ENCODE assay signal across 16 cellular contexts in the genomic region with DNA sequence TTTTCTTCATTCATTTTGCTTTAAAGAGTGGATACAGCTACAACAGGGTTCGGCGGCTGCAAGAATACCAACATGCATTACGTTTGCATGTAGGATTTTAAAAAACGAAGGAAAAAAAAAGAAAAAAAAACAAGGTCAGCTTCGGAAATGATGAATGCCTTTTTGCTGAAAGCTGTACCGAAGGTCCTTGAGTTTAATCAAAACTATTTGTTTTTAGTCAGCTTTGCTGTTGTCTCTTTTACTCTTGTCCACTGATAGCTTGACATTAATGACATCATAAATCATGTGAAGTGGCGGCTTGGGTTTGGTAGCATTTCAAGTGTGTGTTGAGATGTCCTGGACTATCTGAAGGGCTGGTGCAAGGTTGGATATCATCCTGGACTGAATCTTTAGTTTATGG.
DNase-seq lines count a peak whose midpoint lies in the region; ATAC-seq and TF ChIP-seq lines count a peak whose summit lies in the region.
"Had no signal": no experiment of that assay in that cellular context is flagged by ENCODE, and none has a peak within 500 bp of the region (broad histone marks: within the 10 kb centered on the region; RNA-seq: fewer than 3 reads in every experiment).

No MANE protein-coding gene starts in this region.

- no peak overlapping the region for H3K4me2 ChIP-seq in HCT116 (ENCODE audit: low read length)

- H3K4me1 Mint-ChIP-seq in CD4-positive, alpha-beta memory T cell = no peaks in the 10 kb centered on the region
- H3K4me1 Mint-ChIP-seq: naive B cell had no signal

- no peaks in the 10 kb centered on the region for H3K27me3 ChIP-seq in HCT116 (ENCODE audit: insufficient read depth, low read length)
- H3K27me3 ChIP-seq in psoas muscle (ENCODE audit: insufficient read depth in 3 of 3, low read length in 2 of 3) = no peaks in the 10 kb centered on the region
- H3K27me3 ChIP-seq in tibial artery = no peaks in the 10 kb centered on the region
- no peaks in the 10 kb centered on the region for H3K27me3 ChIP-seq in CD4-positive, alpha-beta memory T cell (ENCODE audit: insufficient read depth, low read length)
- H3K27me3 ChIP-seq: testis had no signal

- H3K4me3 ChIP-seq in HCT116 (replicated peaks in 1 of 2; ENCODE audit: low read depth in 1 of 2, low read length in 2 of 2) (no peak overlapping the region), fibroblast of the aortic adventitia (ENCODE audit: low read depth, low read length) (no peak overlapping the region), psoas muscle (no peak overlapping the region), tibial artery (no peak overlapping the region)
- no peak overlapping the region for H3K4me3 ChIP-seq in CD4-positive, alpha-beta memory T cell (ENCODE audit: low read length in 2 of 2)
- H3K4me3 ChIP-seq: testis had no signal

- intact Hi-C loops in HCT116 (cut with micrococcal nuclease) = no loop called here
- intact Hi-C loops in psoas muscle (cut with DNase I) = no loop called here
- intact Hi-C loops in tibial artery (cut with DNase I; ENCODE audit: low total_unique reads) = no loop called here
- intact Hi-C loops in CD4-positive, alpha-beta memory T cell (cut with micrococcal nuclease) = no loop called here

- no peak overlapping the region for H3K4me3 Mint-ChIP-seq in CD4-positive, alpha-beta memory T cell
- H3K4me3 Mint-ChIP-seq: naive B cell had no signal

- TF ChIP-seq POLR2A in HCT116 (IDR thresholded peaks at IDR 0.05; ENCODE audit: borderline replicate concordance, extremely low read depth, insufficient read depth, insufficient read length) = no peak

- RAD21 ChIA-PET in HCT116 (lab: Charles Lee; ENCODE audit: low non-redundant PET in 1 of 2, low total read pairs in 2 of 2, uncharacterized antibody in 2 of 2, unreplicated experiment in 2 of 2) = no interaction called here

- H3K9me2 ChIP-seq in HCT116 (ENCODE audit: insufficient read depth) = no peaks in the 10 kb centered on the region

- H3K79me2 ChIP-seq in HCT116 (ENCODE audit: insufficient read depth, low read length) = no peaks in the 10 kb centered on the region

- TF ChIP-seq CTCF in HCT116 (IDR thresholded peaks at IDR 0.05 in 2 of 3, conservative IDR thresholded peaks at IDR 0.05 in 1 of 3; ENCODE audit: borderline replicate concordance in 1 of 3, insufficient read depth in 1 of 3, low read depth in 2 of 3, low read length in 2 of 3) (no peak), fibroblast of the aortic adventitia (IDR thresholded peaks at IDR 0.05; ENCODE audit: insufficient read depth, low read length) (no peak), psoas muscle (IDR thresholded peaks at IDR 0.05) (no peak), tibial artery (IDR thresholded peaks at IDR 0.05) (no peak)

- DNase-seq in A172 (ENCODE audit: low spot score) (peak; percentile 44), HCT116 (ENCODE audit: low read depth, low spot score) (no peak), NCI-H748 treated with DMSO at 0.1 percent for 48 hours (lab: John Stamatoyannopoulos, UW) (peak; percentile 80), fibroblast of the aortic adventitia (ENCODE audit: low read depth) (peak; percentile 7), psoas muscle (no peak), NCI-H2171 treated with DMSO at 0.1 percent for 48 hours (lab: John Stamatoyannopoulos, UW) (no peak), tibial artery (no peak)
- no peak for DNase-seq in CD4-positive, alpha-beta memory T cell
- DNase-seq: ACHN; activated CD4-positive, CD25-positive, alpha-beta regulatory T cell; activated gamma-delta T cell treated with Interleukin-2 at 50 U/mL for 16 hours; naive B cell; NCI-H226; stimulated activated CD4-positive, alpha-beta T cell treated with anti-CD3 and anti-CD28 coated beads, Interleukin-1b, Interleukin-23, amount 100 ng/mL, for 48 hours; T-helper 1 cell; testis had no signal

- CTCF ChIA-PET in HCT116 (lab: Charles Lee) = interaction anchor here (0.5 kb wide), 1 partner anchor 1380 kb away, joined by 5 read pairs; no protein-coding TSS in a partner anchor
- CTCF ChIA-PET in CD4-positive, alpha-beta memory T cell (lab: Charles Lee; ENCODE audit: partially characterized antibody) = no interaction called here

- 43 to 52% (median 51%) methylated on average over 7 of the region's 7 CpGs for WGBS in psoas muscle, 3 donors

- H3K9ac ChIP-seq in HCT116 (ENCODE audit: low read length) = no peak overlapping the region

- no TSS peak for BruUV-seq in HCT116 (replicated peaks; lab: Mats Ljungman, UMichigan)

- H3K9me3 Mint-ChIP-seq in CD4-positive, alpha-beta memory T cell = peaks cover 0 to 6% (median 2%) of the 10 kb centered on the region in 8 donors

- POLR2A ChIA-PET in HCT116 (lab: Charles Lee) = no interaction called here
- POLR2A ChIA-PET in CD4-positive, alpha-beta memory T cell (lab: Charles Lee; ENCODE audit: partially characterized antibody) = no interaction called here

- peaks cover 0 to 6% of the 10 kb centered on the region in 2 experiments; a peak in 1 of 4 replicates for H3K4me1 ChIP-seq in HCT116 (ENCODE audit: control insufficient read depth in 1 of 2, insufficient read depth in 2 of 2, low read length in 2 of 2)
- H3K4me1 ChIP-seq in psoas muscle = peaks cover 8% of the 10 kb centered on the region
- H3K4me1 ChIP-seq in tibial artery = peaks cover 0 to 7% (median 0%) of the 10 kb centered on the region in 4 donors
- no peaks in the 10 kb centered on the region for H3K4me1 ChIP-seq in CD4-positive, alpha-beta memory T cell (ENCODE audit: insufficient read depth, low read length)
- H3K4me1 ChIP-seq: testis had no signal

- peak overlapping the region; percentile 6 for H2AFZ ChIP-seq in HCT116 (ENCODE audit: low read depth, low read length, poor library complexity, severe bottlenecking)

- no peak for TF ChIP-seq RAD21 in HCT116 (IDR thresholded peaks at IDR 0.05; ENCODE audit: low read depth)

- no peaks in the 10 kb centered on the region for H3K36me3 Mint-ChIP-seq in CD4-positive, alpha-beta memory T cell
- H3K36me3 Mint-ChIP-seq: naive B cell had no signal

- H3K27ac Mint-ChIP-seq in CD4-positive, alpha-beta memory T cell = no peak overlapping the region
- H3K27ac Mint-ChIP-seq: naive B cell had no signal

- H3K27me3 Mint-ChIP-seq in CD4-positive, alpha-beta memory T cell = no peaks in the 10 kb centered on the region
- H3K27me3 Mint-ChIP-seq: naive B cell had no signal

- no peaks in the 10 kb centered on the region for H4K20me1 ChIP-seq in HCT116 (ENCODE audit: insufficient read depth)

- H3K36me3 ChIP-seq in HCT116 (ENCODE audit: control insufficient read depth in 1 of 2, insufficient read depth in 2 of 2, low read length in 2 of 2) (no peaks in the 10 kb centered on the region), psoas muscle (ENCODE audit: insufficient read depth in 1 of 2, low read depth in 1 of 2) (no peaks in the 10 kb centered on the region), tibial artery (no peaks in the 10 kb centered on the region)
- H3K36me3 ChIP-seq in CD4-positive, alpha-beta memory T cell (ENCODE audit: insufficient read depth, low read length) = no peaks in the 10 kb centered on the region

- ATAC-seq in HCT116 (no peak), psoas muscle (no peak)

- H3K27ac ChIP-seq in HCT116 (ENCODE audit: low read depth, low read length) (no peak overlapping the region), psoas muscle (no peak overlapping the region), tibial artery (no peak overlapping the region)
- H3K27ac ChIP-seq in CD4-positive, alpha-beta memory T cell (ENCODE audit: low read depth, low read length) = no peak overlapping the region
- H3K27ac ChIP-seq: testis had no signal

- H3K9me3 ChIP-seq in HCT116 (ENCODE audit: control insufficient read depth in 1 of 2, insufficient read depth in 1 of 2, low read depth in 1 of 2, low read length in 2 of 2) (no peaks in the 10 kb centered on the region), psoas muscle (no peaks in the 10 kb centered on the region), tibial artery (no peaks in the 10 kb centered on the region)
- peaks cover 0 to 3% of the 10 kb centered on the region in 2 donors for H3K9me3 ChIP-seq in CD4-positive, alpha-beta memory T cell (ENCODE audit: control insufficient read depth in 1 of 2, low read length in 2 of 2)
- H3K9me3 ChIP-seq: testis had no signal

TF ChIP-seq in HCT116, 20 proteins besides CTCF, POLR2A, EP300 and RAD21:
- TF ChIP-seq MAX (IDR thresholded peaks at IDR 0.05) (no peak), CEBPB (IDR thresholded peaks at IDR 0.05; ENCODE audit: low read depth) (no peak), EGR1 (IDR thresholded peaks at IDR 0.05; ENCODE audit: low read depth) (no peak), TCF7L2 (IDR thresholded peaks at IDR 0.05; ENCODE audit: borderline replicate concordance, extremely low read depth, insufficient read depth, insufficient read length) (no peak), EZH2 (IDR thresholded peaks at IDR 0.05) (no peak), SIN3A (IDR thresholded peaks at IDR 0.05; ENCODE audit: low read depth) (no peak), ELF1 (IDR thresholded peaks at IDR 0.05; ENCODE audit: borderline replicate concordance, low read depth) (no peak), FOSL1 (IDR thresholded peaks at IDR 0.05; ENCODE audit: low read depth) (no peak), SRF (IDR thresholded peaks at IDR 0.05; ENCODE audit: low read depth) (no peak), JUND (IDR thresholded peaks at IDR 0.05) (no peak)
TF ChIP-seq in HCT116: peak in this region for 0.

Comparison
In these comparisons a context has a peak if more than half of its experiments do, and no peak if none do; other contexts are left out.
1. DNase-seq: peak in A172 (single experiment), NCI-H748 treated with DMSO at 0.1 percent for 48 hours (single experiment) and fibroblast of the aortic adventitia (single experiment); none in HCT116 (single experiment), psoas muscle (0 of 2), NCI-H2171 treated with DMSO at 0.1 percent for 48 hours (single experiment), tibial artery (0 of 2) and CD4-positive, alpha-beta memory T cell (0 of 5).